ENCODE assay signal across 7 cellular contexts in genomic region chr7:100223376-100223927, GRCh38. TPM values are rescaled to one million over a fixed set of nuclear protein-coding genes. Genes with fewer than 3 reads are reported as not detected.
"Had no signal": no experiment of that assay in that cellular context is flagged by ENCODE, and none has a peak within 500 bp of the region (broad histone marks: within the 10 kb centered on the region; RNA-seq: fewer than 3 reads in every experiment).

No MANE protein-coding gene starts in this region.

RNA-seq across cellular contexts. Expression of gene PVRIG, which starts 3.7 kb away (rescaled TPM):
- total RNA-seq: cardiac septum, dermis microvascular lymphatic vessel endothelial cell, endodermal cell, smooth muscle cell, suprapubic skin had no signal
- polyA plus RNA-seq: smooth muscle cell had no signal

RNA-seq across cellular contexts. Expression of gene STAG3, which starts 45.7 kb away (rescaled TPM):
- total RNA-seq: body of pancreas, vagina had no signal
